In the genomic region with DNA sequence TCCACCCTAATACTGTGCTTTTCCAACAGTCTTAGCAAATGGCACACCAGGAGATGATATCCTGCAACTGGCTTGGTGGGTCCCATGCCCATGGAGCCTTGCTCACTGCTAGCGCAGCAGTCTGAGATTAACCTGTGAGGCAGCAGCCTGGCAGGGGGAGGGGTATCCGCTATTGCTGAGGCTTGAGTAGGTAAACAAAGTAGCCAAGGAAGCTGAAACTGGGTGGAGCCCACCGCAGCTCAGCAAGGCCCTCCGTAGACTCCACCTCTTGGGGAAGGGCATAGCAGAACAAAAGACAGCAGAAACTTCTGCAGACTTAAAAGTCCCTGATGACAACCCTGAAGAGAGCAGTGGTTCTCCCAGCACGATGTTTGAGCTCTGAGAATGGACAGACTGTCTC, we compare ENCODE assay signal across 15 cellular contexts.
DNase-seq lines count a peak whose midpoint lies in the region; ATAC-seq and TF ChIP-seq lines count a peak whose summit lies in the region.
"Had no signal": no experiment of that assay in that cellular context is flagged by ENCODE, and none has a peak within 500 bp of the region (broad histone marks: within the 10 kb centered on the region; RNA-seq: fewer than 3 reads in every experiment).

No MANE protein-coding gene starts in this region.

- H3K27me3 Mint-ChIP-seq in GM23338 (ENCODE audit: insufficient read depth, low read depth, poor library complexity) (no peaks in the 10 kb centered on the region), endodermal cell (ENCODE audit: insufficient read depth) (peaks cover 9% of the 10 kb centered on the region), neural progenitor cell (ENCODE audit: insufficient read depth, low read depth) (no peaks in the 10 kb centered on the region)
- H3K27me3 Mint-ChIP-seq: B cell had no signal

- H3K4me1 Mint-ChIP-seq in GM23338 (no peaks in the 10 kb centered on the region), endodermal cell (peaks cover 12% of the 10 kb centered on the region), neural progenitor cell (no peaks in the 10 kb centered on the region)
- H3K4me1 Mint-ChIP-seq: B cell had no signal

- ATAC-seq in GM23338 (peak; percentile 39), GM21723 (IDR thresholded peaks at IDR 0.05; ENCODE audit: unreplicated experiment) (no peak), GM19397 (IDR thresholded peaks at IDR 0.05; ENCODE audit: unreplicated experiment) (no peak)
- ATAC-seq: CD8-positive, alpha-beta T cell; GM12878 had no signal

- H3K4me3 ChIP-seq in GM23338 (no peak overlapping the region), endodermal cell (ENCODE audit: low read length) (no peak overlapping the region), neural progenitor cell (no peak overlapping the region)
- H3K4me3 ChIP-seq: BLaER1 treated with 17β-estradiol and CSF1 and Interleukin-3, amounts not matched to agents 10 nM and 100 nM; GM12878; HAP-1 had no signal

- no peaks in the 10 kb centered on the region for H3F3A ChIP-seq in GM23338 (replicated peaks; ENCODE audit: low read depth)
- no peaks in the 10 kb centered on the region for H3F3A ChIP-seq in neural progenitor cell (ENCODE audit: low read depth)

- H3K27me3 ChIP-seq in GM23338 (ENCODE audit: insufficient read depth) (no peaks in the 10 kb centered on the region), endodermal cell (ENCODE audit: control insufficient read depth, insufficient read depth, low read length, poor library complexity, severe bottlenecking) (no peaks in the 10 kb centered on the region), neural progenitor cell (no peaks in the 10 kb centered on the region)
- H3K27me3 ChIP-seq: BLaER1 treated with 17β-estradiol and CSF1 and Interleukin-3, amounts not matched to agents 10 nM and 100 nM had no signal

- H3K9me3 Mint-ChIP-seq in GM23338 (peaks cover 30% of the 10 kb centered on the region), endodermal cell (peaks cover 25% of the 10 kb centered on the region), neural progenitor cell (peaks cover 16% of the 10 kb centered on the region)

- no peaks in the 10 kb centered on the region for H3K4me1 ChIP-seq in GM23338 (ENCODE audit: insufficient read depth)
- no peaks in the 10 kb centered on the region for H3K4me1 ChIP-seq in endodermal cell (ENCODE audit: control insufficient read depth, insufficient read depth, low read length)
- peaks cover under 1% of the 10 kb centered on the region for H3K4me1 ChIP-seq in neural progenitor cell
- H3K4me1 ChIP-seq: BLaER1 treated with 17β-estradiol and CSF1 and Interleukin-3, amounts not matched to agents 10 nM and 100 nM; HAP-1 had no signal

- no peak for TF ChIP-seq CTCF in GM23338 (conservative IDR thresholded peaks at IDR 0.05; ENCODE audit: low read depth in 2 of 2)
- no peak for TF ChIP-seq CTCF in endodermal cell (conservative IDR thresholded peaks at IDR 0.05)
- no peak for TF ChIP-seq CTCF in neural progenitor cell (IDR thresholded peaks at IDR 0.05)

- H4K20me1 ChIP-seq in GM23338 (replicated peaks; ENCODE audit: insufficient read depth) (no peaks in the 10 kb centered on the region), neural progenitor cell (ENCODE audit: low read depth) (no peaks in the 10 kb centered on the region)
- H4K20me1 ChIP-seq: BLaER1 treated with 17β-estradiol and CSF1 and Interleukin-3, amounts not matched to agents 10 nM and 100 nM had no signal

- 0 out of 2 replicates have a peak, but pooled peaks cover 4% of the 10 kb centered on the region for H3K9me2 ChIP-seq in GM23338 (ENCODE audit: insufficient read depth)

- no peak overlapping the region for H2AFZ ChIP-seq in GM23338
- peak overlapping the region; percentile 72 for H2AFZ ChIP-seq in neural progenitor cell (replicated peaks)

- no peak overlapping the region for H3K27ac ChIP-seq in GM23338 (ENCODE audit: low read depth)
- no peak overlapping the region for H3K27ac ChIP-seq in endodermal cell (ENCODE audit: low read depth, low read length)
- H3K27ac ChIP-seq in neural progenitor cell = no peak overlapping the region
- H3K27ac ChIP-seq: BLaER1 treated with 17β-estradiol and CSF1 and Interleukin-3, amounts not matched to agents 10 nM and 100 nM; HL-60 had no signal

- H3K27ac Mint-ChIP-seq in GM23338 (no peak overlapping the region), endodermal cell (no peak overlapping the region), neural progenitor cell (no peak overlapping the region)
- H3K27ac Mint-ChIP-seq: B cell; CD8-positive, alpha-beta T cell had no signal

- H3K4me2 ChIP-seq in GM23338 (no peak overlapping the region), neural progenitor cell (no peak overlapping the region)
- H3K4me2 ChIP-seq: BLaER1 treated with 17β-estradiol and CSF1 and Interleukin-3, amounts not matched to agents 10 nM and 100 nM had no signal

- H3K36me3 Mint-ChIP-seq in GM23338 (ENCODE audit: low read depth) (no peaks in the 10 kb centered on the region; the same call in 2 of the 3 replicates), endodermal cell (ENCODE audit: low read depth) (no peaks in the 10 kb centered on the region), neural progenitor cell (no peaks in the 10 kb centered on the region)
- H3K36me3 Mint-ChIP-seq: CD8-positive, alpha-beta T cell had no signal

- H3K9ac ChIP-seq in endodermal cell (ENCODE audit: extremely low read depth, low read length, poor library complexity, severe bottlenecking) = no peak overlapping the region
- H3K9ac ChIP-seq in neural progenitor cell = no peak overlapping the region
- H3K9ac ChIP-seq: BLaER1 treated with 17β-estradiol and CSF1 and Interleukin-3, amounts not matched to agents 10 nM and 100 nM had no signal

- H3K79me2 ChIP-seq in GM23338 (replicated peaks; ENCODE audit: insufficient read depth) (no peaks in the 10 kb centered on the region), neural progenitor cell (ENCODE audit: low read depth) (no peaks in the 10 kb centered on the region)

- 74 to 83% methylated on average over 4 to 5 of the region's 5 CpGs for WGBS in endodermal cell (ENCODE audit: insufficient coverage in 1 of 2, insufficient read length in 1 of 2), 2 experiments

- DNase-seq in GM23338 (ENCODE audit: low spot score) (peak; percentile 7), NCI-H69 (lab: John Stamatoyannopoulos, UW) (peak; percentile 2), endodermal cell (peak; percentile 73), neural progenitor cell (ENCODE audit: low spot score) (no peak), NOMO-1 treated with DMSO at 0.1 percent for 48 hours (lab: John Stamatoyannopoulos, UW; ENCODE audit: unreplicated experiment) (no peak)
- DNase-seq: Calu3; CD8-positive, alpha-beta T cell; DMS79 treated with DMSO at 0.1 percent for 48 hours had no signal

- H3K36me3 ChIP-seq in GM23338 (ENCODE audit: insufficient read depth) = no peaks in the 10 kb centered on the region; the same call in 1 of the 2 replicates
- no peaks in the 10 kb centered on the region for H3K36me3 ChIP-seq in endodermal cell (ENCODE audit: control insufficient read depth, insufficient read depth, low read length)
- no peaks in the 10 kb centered on the region for H3K36me3 ChIP-seq in neural progenitor cell
- H3K36me3 ChIP-seq: BLaER1 treated with 17β-estradiol and CSF1 and Interleukin-3, amounts not matched to agents 10 nM and 100 nM; HAP-1 had no signal

- H3K9me3 ChIP-seq in endodermal cell (ENCODE audit: control insufficient read depth, low read length) = no peaks in the 10 kb centered on the region
- H3K9me3 ChIP-seq in neural progenitor cell (ENCODE audit: low read depth) = no peaks in the 10 kb centered on the region
- H3K9me3 ChIP-seq: HAP-1 had no signal

- H3K4me3 Mint-ChIP-seq in GM23338 (no peak overlapping the region), endodermal cell (no peak overlapping the region), neural progenitor cell (no peak overlapping the region)
- H3K4me3 Mint-ChIP-seq: B cell; CD8-positive, alpha-beta T cell had no signal

Comparison
In these comparisons a context has a peak if more than half of its experiments do, and no peak if none do; other contexts are left out.
1. DNase-seq: peak in GM23338 (single experiment), NCI-H69 (single experiment) and endodermal cell (single experiment); none in neural progenitor cell (single experiment) and NOMO-1 treated with DMSO at 0.1 percent for 48 hours (single experiment).